In the genomic region with DNA sequence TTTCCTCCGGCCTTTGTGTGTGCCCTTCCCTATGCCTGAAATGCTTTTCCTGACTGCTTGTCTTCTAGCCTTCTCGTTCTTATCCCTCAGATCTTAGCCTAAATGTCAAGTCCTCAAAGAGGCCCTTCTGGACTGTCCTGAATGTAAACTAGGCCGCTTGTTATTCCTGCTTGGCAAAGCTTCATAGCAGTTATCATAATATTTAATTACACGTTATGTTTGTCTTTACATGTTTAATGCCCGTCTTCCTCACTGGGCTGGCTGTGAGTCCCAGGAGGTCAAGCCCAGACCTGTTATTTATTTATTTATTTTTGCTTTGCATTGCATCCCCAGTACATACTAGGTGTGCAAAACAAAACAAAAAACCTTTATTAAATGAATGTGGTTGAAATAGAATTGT, we compare ENCODE assay signal across 17 cellular contexts.
"Had no signal": no experiment of that assay in that cellular context is flagged by ENCODE, and none has a peak within 500 bp of the region (broad histone marks: within the 10 kb centered on the region; RNA-seq: fewer than 3 reads in every experiment).

No MANE protein-coding gene starts in this region.

- H3K4me1 ChIP-seq: uterus had no signal

- H3K27me3 ChIP-seq: tibial nerve, uterus had no signal

- H3K27ac Mint-ChIP-seq: activated CD4-positive, alpha-beta T cell treated with anti-CD3 and anti-CD28 coated beads for 36 hours; activated CD8-positive, alpha-beta T cell treated with anti-CD3 and anti-CD28 coated beads for 36 hours; activated naive CD8-positive, alpha-beta T cell; brain; natural killer cell treated with Interleukin-12 subunit alpha and Interleukin-12 subunit beta and Interleukin-15 and Interleukin-18, amount 100 ng/mL, for 72 hours had no signal

- H3K36me3 ChIP-seq: uterus had no signal

- DNase-seq: activated CD4-positive, alpha-beta T cell treated with anti-CD3 and anti-CD28 coated beads for 36 hours; activated CD8-positive, alpha-beta T cell treated with anti-CD3 and anti-CD28 coated beads for 36 hours; activated gamma-delta T cell treated with Interleukin-2 at 50 U/mL for 16 hours; activated T-cell treated with anti-CD3 and anti-CD28 coated beads, Interleukin-2, amount 50 U/mL, for 4 hours; amniotic stem cell; foreskin melanocyte; mesendoderm; stimulated activated CD4-positive, alpha-beta T cell treated with anti-CD3 and anti-CD28 coated beads, Interleukin-2, amount 100 ng/mL, for 48 hours; stimulated activated naive B cell treated with anti-CD40 and anti-IgM and Interleukin-4, amounts not matched to agents 10 μg/mL and 1 μg/mL and 100 μg/mL, for 72 hours; T-helper 9 cell; uterus had no signal

- H3K27me3 Mint-ChIP-seq: activated CD4-positive, alpha-beta T cell treated with anti-CD3 and anti-CD28 coated beads for 36 hours; activated CD8-positive, alpha-beta T cell treated with anti-CD3 and anti-CD28 coated beads for 36 hours; activated naive CD8-positive, alpha-beta T cell; central memory CD8-positive, alpha-beta T cell; natural killer cell treated with Interleukin-12 subunit alpha and Interleukin-12 subunit beta and Interleukin-15 and Interleukin-18, amount 100 ng/mL, for 72 hours; stimulated activated naive B cell treated with anti-CD40 and anti-IgM and Interleukin-4, amounts not matched to agents 10 μg/mL and 1 μg/mL and 100 μg/mL, for 72 hours had no signal

- H3K4me3 Mint-ChIP-seq: activated CD4-positive, alpha-beta T cell treated with anti-CD3 and anti-CD28 coated beads for 36 hours; activated CD8-positive, alpha-beta T cell treated with anti-CD3 and anti-CD28 coated beads for 36 hours; activated naive CD8-positive, alpha-beta T cell; activated T-cell treated with anti-CD3 and anti-CD28 coated beads, Interleukin-2, amount 50 U/mL, for 4 hours; brain; central memory CD8-positive, alpha-beta T cell; natural killer cell treated with Interleukin-12 subunit alpha and Interleukin-12 subunit beta and Interleukin-15 and Interleukin-18, amount 100 ng/mL, for 72 hours; stimulated activated naive B cell treated with anti-CD40 and anti-IgM and Interleukin-4, amounts not matched to agents 10 μg/mL and 1 μg/mL and 100 μg/mL, for 72 hours had no signal

- H3K4me1 Mint-ChIP-seq: activated CD4-positive, alpha-beta T cell treated with anti-CD3 and anti-CD28 coated beads for 36 hours had no signal

- H3K4me3 ChIP-seq: coronary artery, tibial nerve, uterus had no signal

- ATAC-seq: activated CD4-positive, alpha-beta T cell treated with anti-CD3 and anti-CD28 coated beads for 36 hours; activated CD8-positive, alpha-beta T cell treated with anti-CD3 and anti-CD28 coated beads for 36 hours; activated T-cell treated with anti-CD3 and anti-CD28 coated beads, Interleukin-2, amount 50 U/mL, for 4 hours; natural killer cell treated with Interleukin-12 subunit alpha and Interleukin-12 subunit beta and Interleukin-15 and Interleukin-18, amount 100 ng/mL, for 72 hours; stimulated activated naive B cell treated with anti-CD40 and anti-IgM and Interleukin-4, amounts not matched to agents 10 μg/mL and 1 μg/mL and 100 μg/mL, for 72 hours had no signal

- H3K27ac ChIP-seq: coronary artery, tibial nerve, uterus had no signal
